12 cellular contexts compared by ENCODE assay signal in the genomic region with DNA sequence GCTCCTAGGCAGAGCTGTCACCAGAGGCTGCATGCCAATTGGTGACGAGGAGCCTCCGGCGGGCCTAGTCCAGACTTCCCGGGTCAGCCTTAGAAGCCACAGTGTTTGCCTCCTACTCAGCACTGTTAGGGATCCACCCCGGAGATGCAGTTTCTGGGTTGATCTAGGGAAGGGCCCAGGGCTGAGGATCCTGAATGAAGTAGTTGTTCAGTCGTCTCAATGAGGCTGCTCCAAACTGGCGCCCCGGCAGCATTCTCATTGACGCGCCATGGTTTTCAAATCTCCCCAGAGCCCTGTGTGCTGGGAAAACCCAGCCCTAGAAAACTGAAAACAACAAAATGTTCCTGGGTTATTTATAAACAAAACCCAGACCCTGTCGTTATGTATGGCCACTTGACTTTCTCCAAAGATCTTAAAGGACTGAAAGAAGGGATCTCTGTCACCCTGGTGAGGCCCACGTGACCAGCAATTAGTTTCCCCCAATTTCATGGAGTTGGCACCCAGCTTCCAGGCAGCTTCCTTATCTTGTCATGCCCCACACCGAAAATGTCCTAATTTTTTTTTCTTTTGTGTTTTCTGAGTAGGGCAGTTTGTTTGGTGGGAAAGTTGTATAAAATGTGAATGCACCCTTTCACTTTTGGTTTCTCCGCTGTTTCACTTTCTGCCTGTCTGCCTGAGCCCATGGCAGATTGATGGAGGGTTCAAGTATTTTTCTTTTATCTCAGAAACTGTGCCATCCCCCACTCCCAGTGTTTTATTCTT. TPM values are rescaled to one million over a fixed set of nuclear protein-coding genes. Genes with fewer than 3 reads are reported as not detected.
DNase-seq lines count a peak whose midpoint lies in the region; ATAC-seq and TF ChIP-seq lines count a peak whose summit lies in the region.
"Had no signal": no experiment of that assay in that cellular context is flagged by ENCODE, and none has a peak within 500 bp of the region (broad histone marks: within the 10 kb centered on the region; RNA-seq: fewer than 3 reads in every experiment).

No MANE protein-coding gene starts in this region.

- peak overlapping the region; percentile 94 for H3K4me3 Mint-ChIP-seq in activated naive CD4-positive, alpha-beta T cell treated with anti-CD3 and anti-CD28 coated beads, Interleukin-2, amount 10 ng/mL, durations not matched to agents 7 days and 5 days
- H3K4me3 Mint-ChIP-seq in activated T-helper 17 cell treated with anti-CD3 and anti-CD28 coated beads, Interleukin-2, amount 50 U/mL, for 72 hours = peak overlapping the region; percentile 99

- H3K27me3 Mint-ChIP-seq in activated naive CD4-positive, alpha-beta T cell treated with anti-CD3 and anti-CD28 coated beads, Interleukin-2, amount 10 ng/mL, durations not matched to agents 7 days and 5 days = no peaks in the 10 kb centered on the region
- no peaks in the 10 kb centered on the region for H3K27me3 Mint-ChIP-seq in activated T-helper 17 cell treated with anti-CD3 and anti-CD28 coated beads, Interleukin-2, amount 50 U/mL, for 72 hours

- no peak overlapping the region for H2AFZ ChIP-seq in mesenchymal stem cell (ENCODE audit: low read depth, low read length)

- H4K91ac ChIP-seq in mesenchymal stem cell (ENCODE audit: low read length) = no peak overlapping the region

- H3K27ac ChIP-seq in mesenchymal stem cell (ENCODE audit: low read length, poor library complexity, severe bottlenecking) (no peak overlapping the region), transverse colon (peak overlapping the region; percentile 88 to 98 (median 92))

- H3K23ac ChIP-seq in mesenchymal stem cell (ENCODE audit: low read length in 2 of 2) = no peak overlapping the region

- no peaks in the 10 kb centered on the region for H3K9me3 Mint-ChIP-seq in activated naive CD4-positive, alpha-beta T cell treated with anti-CD3 and anti-CD28 coated beads, Interleukin-2, amount 10 ng/mL, durations not matched to agents 7 days and 5 days
- no peaks in the 10 kb centered on the region for H3K9me3 Mint-ChIP-seq in activated T-helper 17 cell treated with anti-CD3 and anti-CD28 coated beads, Interleukin-2, amount 50 U/mL, for 72 hours

- peaks cover 3% of the 10 kb centered on the region for H3K79me1 ChIP-seq in mesenchymal stem cell (replicated peaks; ENCODE audit: low read length, poor library complexity, severe bottlenecking)

- H2BK12ac ChIP-seq in mesenchymal stem cell (ENCODE audit: low read length in 2 of 2) = peak overlapping the region in 1 of 2 experiments; percentile 35

- H3K9me3 ChIP-seq in mesenchymal stem cell (ENCODE audit: control insufficient read depth, low read length) = no peaks in the 10 kb centered on the region
- H3K9me3 ChIP-seq in transverse colon = no peaks in the 10 kb centered on the region

- 72% methylated on average over 14 of the region's 14 CpGs for WGBS in mesenchymal stem cell
- 52 to 56% methylated on average over 4 to 14 of the region's 14 CpGs for WGBS in transverse colon (ENCODE audit: low coverage in 1 of 2), 2 donors

- no peak overlapping the region for H4K8ac ChIP-seq in mesenchymal stem cell (ENCODE audit: low read length)

- peak overlapping the region; percentile 98 for H3K27ac Mint-ChIP-seq in activated naive CD4-positive, alpha-beta T cell treated with anti-CD3 and anti-CD28 coated beads, Interleukin-2, amount 10 ng/mL, durations not matched to agents 7 days and 5 days
- H3K27ac Mint-ChIP-seq in activated T-helper 17 cell treated with anti-CD3 and anti-CD28 coated beads, Interleukin-2, amount 50 U/mL, for 72 hours = peak overlapping the region; percentile 89

- TF ChIP-seq EP300 in transverse colon (IDR thresholded peaks at IDR 0.05; ENCODE audit: low read depth) = no peak

- no peak for TF ChIP-seq POLR2A in transverse colon (IDR thresholded peaks at IDR 0.05)

- no peak overlapping the region for H3K4me2 ChIP-seq in mesenchymal stem cell (ENCODE audit: low read length, poor library complexity, severe bottlenecking)

- peak; percentile 52 for DNase-seq in activated naive CD4-positive, alpha-beta T cell treated with anti-CD3 and anti-CD28 coated beads, Interleukin-2, amount 10 ng/mL, durations not matched to agents 7 days and 5 days
- DNase-seq in activated naive CD4-positive, alpha-beta T cell treated with Interleukin-2 at 50 U/mL for 16 hours = no peak
- DNase-seq in mesenchymal stem cell (peak; percentile 85), transverse colon (no peak), germinal center (ENCODE audit: low spot score) (no peak), inferior parietal cortex (ENCODE audit: extremely low spot score) (no peak)
- DNase-seq: activated CD4-positive, alpha-beta T cell treated with anti-CD3 and anti-CD28 coated beads for 48 hours; NCI-H2081 treated with DMSO at 0.1 percent for 48 hours had no signal

- H3K36me3 ChIP-seq in mesenchymal stem cell (ENCODE audit: control insufficient read depth in 1 of 2, insufficient read depth in 2 of 2, low read depth in 1 of 2, low read length in 2 of 2) (peaks cover 0 to 4% of the 10 kb centered on the region in 2 experiments), transverse colon (no peaks in the 10 kb centered on the region)

- no peak for TF ChIP-seq CTCF in transverse colon (IDR thresholded peaks at IDR 0.05)

- no peak overlapping the region for H2AK5ac ChIP-seq in mesenchymal stem cell (ENCODE audit: low read length, severe bottlenecking)

- H3K4me1 Mint-ChIP-seq in activated naive CD4-positive, alpha-beta T cell treated with anti-CD3 and anti-CD28 coated beads, Interleukin-2, amount 10 ng/mL, durations not matched to agents 7 days and 5 days = peaks cover 58% of the 10 kb centered on the region
- H3K4me1 Mint-ChIP-seq in activated T-helper 17 cell treated with anti-CD3 and anti-CD28 coated beads, Interleukin-2, amount 50 U/mL, for 72 hours = peaks cover 36% of the 10 kb centered on the region

- peak overlapping the region; percentile 81 for H3K9ac ChIP-seq in mesenchymal stem cell (ENCODE audit: low read length)

- no peaks in the 10 kb centered on the region for H3K27me3 ChIP-seq in mesenchymal stem cell (ENCODE audit: control insufficient read depth in 1 of 2, insufficient read depth in 1 of 2, low read length in 2 of 2)
- H3K27me3 ChIP-seq in transverse colon = no peaks in the 10 kb centered on the region

- H3K4ac ChIP-seq in mesenchymal stem cell (ENCODE audit: low read depth in 1 of 2, low read length in 2 of 2) = no peak overlapping the region

- ATAC-seq in activated T-helper 17 cell treated with anti-CD3 and anti-CD28 coated beads, Interleukin-2, amount 50 U/mL, for 72 hours (replicated peaks) = no peak
- ATAC-seq in HG03039 (IDR thresholded peaks at IDR 0.05; ENCODE audit: unreplicated experiment) = no peak

- H3K4me1 ChIP-seq in mesenchymal stem cell (ENCODE audit: control insufficient read depth, insufficient read depth, low read depth, low read length) = peaks cover 21% of the 10 kb centered on the region
- peaks cover 18 to 42% (median 30%) of the 10 kb centered on the region in 4 donors for H3K4me1 ChIP-seq in transverse colon

- H2BK15ac ChIP-seq in mesenchymal stem cell (ENCODE audit: low read depth, poor library complexity, severe bottlenecking) = no peak overlapping the region

- intact Hi-C loops in transverse colon (cut with DNase I; ENCODE audit: low total_unique reads) = no loop called here

- no peak overlapping the region for H3K18ac ChIP-seq in mesenchymal stem cell (ENCODE audit: low read depth in 1 of 2, low read length in 2 of 2)

- no peak overlapping the region for H2BK5ac ChIP-seq in mesenchymal stem cell (ENCODE audit: low read depth, low read length, poor library complexity, severe bottlenecking)

- in situ Hi-C loops in transverse colon (cut with MboI; ENCODE audit: low pct_ligation_motif_present in 1 of 4, low pct_unique_long_range_greater_than_20kb in 1 of 4, low sequenced_read_pairs in 3 of 4) = loop anchor here in 1 of 4 donors (5.0 kb wide), 1 partner anchor 33 kb away; no protein-coding TSS in a partner anchor

- no peak overlapping the region for H3K14ac ChIP-seq in mesenchymal stem cell (ENCODE audit: low read length in 2 of 2)

- H2BK120ac ChIP-seq in mesenchymal stem cell (ENCODE audit: low read depth, low read length) = no peak overlapping the region

- no peak overlapping the region for H3K4me3 ChIP-seq in mesenchymal stem cell (ENCODE audit: insufficient read depth in 1 of 2, low read depth in 1 of 2, low read length in 2 of 2)
- peak overlapping the region in 1 of 4 donors; percentile 6 for H3K4me3 ChIP-seq in transverse colon

- peaks cover 22% of the 10 kb centered on the region for H3K36me3 Mint-ChIP-seq in activated naive CD4-positive, alpha-beta T cell treated with anti-CD3 and anti-CD28 coated beads, Interleukin-2, amount 10 ng/mL, durations not matched to agents 7 days and 5 days
- H3K36me3 Mint-ChIP-seq in activated T-helper 17 cell treated with anti-CD3 and anti-CD28 coated beads, Interleukin-2, amount 50 U/mL, for 72 hours (ENCODE audit: low read depth) = peaks cover 28% of the 10 kb centered on the region

- CTCF ChIA-PET in activated naive CD4-positive, alpha-beta T cell treated with anti-CD3 and anti-CD28 coated beads, Interleukin-2, amount 10 ng/mL, durations not matched to agents 7 days and 5 days (lab: Charles Lee) = interaction anchor here (10.7 to 31.5 kb wide), 2 partner anchors 16 to 31 kb away, joined by 145 to 592 read pairs; a partner anchor contains a TSS

RNA-seq across cellular contexts. Expression of a gene that starts 2.0 kb away (rescaled TPM):
- 100 to 1,000 TPM in 1 of 2 donors, 10 to 100 TPM in 1; 96.5 to 107 TPM for total RNA-seq in activated T-helper 17 cell treated with anti-CD3 and anti-CD28 coated beads, Interleukin-2, amount 50 U/mL, for 72 hours
- polyA plus RNA-seq in mesenchymal stem cell (2013, experiment 1 of 2) = 57.6 TPM
- 57.2 TPM for polyA plus RNA-seq in mesenchymal stem cell (2013, experiment 2 of 2)
- 100 to 1,000 TPM in 2 of 4 donors, 10 to 100 TPM in 2; 67.9 to 202 (median 116) TPM for total RNA-seq in transverse colon

RNA-seq across cellular contexts. Expression of a gene that starts 36.0 kb away (rescaled TPM):
- under 1 TPM; 0.37 to 0.71 TPM for total RNA-seq in activated T-helper 17 cell treated with anti-CD3 and anti-CD28 coated beads, Interleukin-2, amount 50 U/mL, for 72 hours
- 0.26 TPM for polyA plus RNA-seq in mesenchymal stem cell (2013, experiment 1 of 2)
- 0.21 TPM for polyA plus RNA-seq in mesenchymal stem cell (2013, experiment 2 of 2)
- total RNA-seq in transverse colon = 10 to 100 TPM; 32.6 to 82.3 (median 46.9) TPM

RNA-seq across cellular contexts. Expression of a gene that starts 36.6 kb away (rescaled TPM):
- total RNA-seq in activated T-helper 17 cell treated with anti-CD3 and anti-CD28 coated beads, Interleukin-2, amount 50 U/mL, for 72 hours = 10 to 100 TPM; 20.9 to 23.1 TPM
- polyA plus RNA-seq in mesenchymal stem cell (2013, experiment 1 of 2) = 6.2 TPM
- polyA plus RNA-seq in mesenchymal stem cell (2013, experiment 2 of 2) = 6.0 TPM
- 10 to 100 TPM; 30.1 to 82.3 (median 46.4) TPM for total RNA-seq in transverse colon

RNA-seq across cellular contexts. Expression of a gene that starts 44.1 kb away (rescaled TPM):
- 10 to 100 TPM; 14.6 to 43.0 TPM for total RNA-seq in activated T-helper 17 cell treated with anti-CD3 and anti-CD28 coated beads, Interleukin-2, amount 50 U/mL, for 72 hours
- 16.6 TPM for polyA plus RNA-seq in mesenchymal stem cell (2013, experiment 1 of 2)
- polyA plus RNA-seq in mesenchymal stem cell (2013, experiment 2 of 2) = 15.1 TPM
- 10 to 100 TPM; 16.7 to 38.1 (median 26.8) TPM for total RNA-seq in transverse colon

RNA-seq across cellular contexts. Expression of a gene that starts 55.3 kb away (rescaled TPM):
- total RNA-seq in activated T-helper 17 cell treated with anti-CD3 and anti-CD28 coated beads, Interleukin-2, amount 50 U/mL, for 72 hours = under 1 TPM in 1 of 2 donors, not detected in 1; 0.43 TPM
- not detected for polyA plus RNA-seq in mesenchymal stem cell (2013, experiment 1 of 2)
- not detected for polyA plus RNA-seq in mesenchymal stem cell (2013, experiment 2 of 2)
- total RNA-seq in transverse colon = 1 to 10 TPM in 1 of 4 donors, not detected in 3; 6.0 TPM
- total RNA-seq: epithelial cell of proximal tubule, myocyte had no signal

Comparison
In these comparisons a context has a peak if more than half of its experiments do, and no peak if none do; other contexts are left out.
1. DNase-seq: peak in activated naive CD4-positive, alpha-beta T cell treated with anti-CD3 and anti-CD28 coated beads, Interleukin-2, amount 10 ng/mL, durations not matched to agents 7 days and 5 days (single experiment) and mesenchymal stem cell (single experiment); none in activated naive CD4-positive, alpha-beta T cell treated with Interleukin-2 at 50 U/mL for 16 hours (single experiment), transverse colon (single experiment), germinal center (single experiment) and inferior parietal cortex (single experiment).
2. RNA of a gene that starts 36.0 kb away (total RNA-seq): 32.6 to 82.3 TPM in transverse colon; 0.37 to 0.71 TPM in activated T-helper 17 cell treated with anti-CD3 and anti-CD28 coated beads, Interleukin-2, amount 50 U/mL, for 72 hours; every median in the first group is over 10 times any median in the second.